Comparison of ENCODE assay signal across 2 cellular contexts in the genomic region with DNA sequence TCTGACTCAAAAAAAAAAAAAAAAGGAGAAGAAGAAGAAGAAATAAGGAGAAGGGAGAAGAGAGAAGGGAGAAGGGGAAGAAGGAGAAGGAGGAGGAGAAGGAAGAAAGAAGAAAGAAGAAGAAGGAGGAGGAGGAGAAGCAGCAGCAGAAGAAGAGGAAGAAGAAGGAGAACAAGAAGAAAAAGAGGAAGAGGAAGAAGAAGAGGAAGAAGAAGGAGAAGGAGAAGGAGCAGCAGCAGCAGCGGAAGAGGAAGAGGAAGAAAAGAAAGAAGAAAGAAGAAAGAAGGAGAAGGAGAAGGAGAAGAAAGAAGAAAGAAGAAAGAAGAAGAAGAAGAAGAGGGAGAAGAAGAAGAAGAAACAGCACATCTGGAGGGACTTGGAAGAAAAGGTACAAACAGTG.
TF ChIP-seq lines count a peak whose summit lies in the region.

No MANE protein-coding gene starts in this region.

TF ChIP-seq in IMR-90, 13 proteins besides CTCF, POLR2A, EP300 and RAD21:
- TF ChIP-seq, protein P1, sequence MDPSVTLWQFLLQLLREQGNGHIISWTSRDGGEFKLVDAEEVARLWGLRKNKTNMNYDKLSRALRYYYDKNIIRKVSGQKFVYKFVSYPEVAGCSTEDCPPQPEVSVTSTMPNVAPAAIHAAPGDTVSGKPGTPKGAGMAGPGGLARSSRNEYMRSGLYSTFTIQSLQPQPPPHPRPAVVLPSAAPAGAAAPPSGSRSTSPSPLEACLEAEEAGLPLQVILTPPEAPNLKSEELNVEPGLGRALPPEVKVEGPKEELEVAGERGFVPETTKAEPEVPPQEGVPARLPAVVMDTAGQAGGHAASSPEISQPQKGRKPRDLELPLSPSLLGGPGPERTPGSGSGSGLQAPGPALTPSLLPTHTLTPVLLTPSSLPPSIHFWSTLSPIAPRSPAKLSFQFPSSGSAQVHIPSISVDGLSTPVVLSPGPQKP (IDR thresholded peaks at IDR 0.05; ENCODE audit: borderline replicate concordance, low read depth, low read length): no peak
- TF ChIP-seq CEBPB (IDR thresholded peaks at IDR 0.05; ENCODE audit: low read depth, low read length): no peak
- TF ChIP-seq RCOR1 (IDR thresholded peaks at IDR 0.05; ENCODE audit: insufficient replicate concordance, low read length): no peak
- no peak for TF ChIP-seq MAZ (IDR thresholded peaks at IDR 0.05; ENCODE audit: borderline replicate concordance, low read depth, low read length)
- no peak for TF ChIP-seq NFE2L2 (IDR thresholded peaks at IDR 0.05; ENCODE audit: low read depth, low read length)
- no peak for TF ChIP-seq MAFK (IDR thresholded peaks at IDR 0.05; ENCODE audit: low read depth, low read length)
- TF ChIP-seq SMC3 (IDR thresholded peaks at IDR 0.05; ENCODE audit: low read depth, low read length): no peak
- TF ChIP-seq MXI1 (IDR thresholded peaks at IDR 0.05; ENCODE audit: borderline replicate concordance, low read depth, low read length): no peak
- TF ChIP-seq FOS (IDR thresholded peaks at IDR 0.05; ENCODE audit: low read depth, low read length): no peak
- no peak for TF ChIP-seq CHD1 (IDR thresholded peaks at IDR 0.05; ENCODE audit: low read depth, low read length)
- TF ChIP-seq USF2 (IDR thresholded peaks at IDR 0.05; ENCODE audit: low read depth, low read length): no peak
- TF ChIP-seq RFX5 (IDR thresholded peaks at IDR 0.05; ENCODE audit: low read depth, low read length): no peak
- no peak for TF ChIP-seq BHLHE40 (IDR thresholded peaks at IDR 0.05; ENCODE audit: low read depth, low read length)

TF ChIP-seq in GM12878, 131 proteins besides CTCF, POLR2A, EP300 and RAD21:
- TF ChIP-seq NFXL1 (IDR thresholded peaks at IDR 0.05; ENCODE audit: borderline replicate concordance) (no peak), SPI1 (IDR thresholded peaks at IDR 0.05; ENCODE audit: borderline replicate concordance, insufficient read depth, low read depth, low read length) (peak; percentile 12; the same call in 1 of the 2 replicates), SMC3 (IDR thresholded peaks at IDR 0.05; ENCODE audit: borderline replicate concordance, low read length) (no peak)
TF ChIP-seq in GM12878: peak in this region for 1.
